Comparison of ENCODE assay signal across 15 cellular contexts in the genomic region with DNA sequence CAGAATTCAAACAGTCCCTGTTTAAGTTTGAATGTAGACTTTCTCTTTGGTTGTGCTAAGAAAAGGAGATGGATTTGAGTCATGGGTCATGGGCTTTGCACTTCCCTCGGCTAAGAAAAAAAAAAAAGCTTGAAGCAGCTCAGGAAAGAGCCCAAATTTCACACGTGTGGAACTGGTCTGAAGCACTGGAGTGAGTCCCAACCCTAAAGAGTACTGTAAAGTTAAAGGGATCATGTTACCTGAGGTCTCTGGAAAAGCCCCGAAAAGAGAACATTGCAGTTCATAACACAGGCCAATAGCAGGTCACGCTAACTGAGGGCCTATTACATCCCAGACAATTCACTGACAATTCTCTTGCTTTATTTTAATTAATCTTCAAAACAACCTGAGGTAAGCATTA.
"Had no signal": no experiment of that assay in that cellular context is flagged by ENCODE, and none has a peak within 500 bp of the region (broad histone marks: within the 10 kb centered on the region; RNA-seq: fewer than 3 reads in every experiment).

No MANE protein-coding gene starts in this region.

- H3K9me3 ChIP-seq: body of pancreas, heart right ventricle, left lung, neutrophil, SK-N-SH, tibial artery had no signal

- H3K4me1 ChIP-seq: body of pancreas, heart right ventricle, left lung, parathyroid adenoma, tibial artery had no signal

- ATAC-seq: body of pancreas; left lung; naive thymus-derived CD4-positive, alpha-beta T cell had no signal

- H3K27me3 ChIP-seq: body of pancreas, dorsolateral prefrontal cortex, heart right ventricle, left lung, neutrophil, tibial artery had no signal

- DNase-seq: activated B cell treated with CpG ODN at 0.5 μM for 24 hours; activated CD4-positive, alpha-beta memory T cell treated with anti-CD3 and anti-CD28 coated beads for 36 hours; activated CD4-positive, alpha-beta T cell treated with anti-CD3 and anti-CD28 coated beads for 4 hours; activated naive CD8-positive, alpha-beta T cell treated with anti-CD3 and anti-CD28 coated beads, Interleukin-2, amount 10 ng/mL, durations not matched to agents 7 days and 5 days; activated T-cell treated with anti-CD3 and anti-CD28 coated beads for 4 hours; body of pancreas; dorsolateral prefrontal cortex; heart right ventricle; left lung; naive thymus-derived CD4-positive, alpha-beta T cell; SK-N-SH; stimulated activated naive CD4-positive, alpha-beta T cell; tibial artery had no signal

- H3K4me3 ChIP-seq: body of pancreas, dorsolateral prefrontal cortex, heart right ventricle, left lung, tibial artery had no signal

- H3K36me3 ChIP-seq: heart right ventricle, left lung, neutrophil, tibial artery had no signal

- H3K27ac ChIP-seq: body of pancreas, dorsolateral prefrontal cortex, heart right ventricle, left lung, neutrophil, parathyroid adenoma, tibial artery had no signal
